Comparison of ENCODE assay signal across 8 cellular contexts in the genomic region with DNA sequence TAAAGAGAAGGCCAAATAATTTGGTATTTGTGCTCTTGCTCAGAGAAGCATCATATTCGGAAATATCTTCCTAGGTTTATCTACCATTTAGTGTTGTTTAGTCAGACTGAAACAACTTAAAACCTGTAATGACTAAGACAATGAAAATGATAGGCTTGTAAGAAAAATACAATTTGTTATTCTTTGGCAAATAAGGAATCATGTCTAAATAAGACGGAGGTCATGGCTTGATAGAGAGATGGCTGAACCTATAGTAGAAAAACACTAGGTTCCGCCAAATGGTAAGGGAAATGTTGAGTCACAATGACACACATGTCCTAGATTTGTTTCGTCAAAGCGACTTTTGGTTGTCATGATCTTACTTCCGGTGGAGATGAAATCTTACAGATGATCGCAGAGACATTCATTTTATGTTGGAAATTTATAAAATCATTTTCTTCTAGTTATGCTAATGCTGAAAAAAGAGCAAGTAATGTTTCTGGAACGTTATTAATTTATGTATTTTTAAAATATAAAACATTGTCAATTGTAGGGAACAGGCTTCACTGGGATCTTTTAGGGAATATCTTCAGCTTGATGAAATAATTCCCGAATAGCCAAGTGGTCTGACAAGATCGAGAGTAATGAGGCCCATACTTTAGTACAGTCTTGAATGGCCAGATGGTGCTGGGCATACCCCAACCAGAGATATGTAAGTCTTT. TPM values are rescaled to one million over a fixed set of nuclear protein-coding genes. Genes with fewer than 3 reads are reported as not detected.
A peak's percentile ranks its signal among the peaks of the same experiment; 100 is the strongest.
DNase-seq lines count a peak whose midpoint lies in the region; ATAC-seq and TF ChIP-seq lines count a peak whose summit lies in the region.

No MANE protein-coding gene starts in this region.

- no peaks in the 10 kb centered on the region for H3K9me3 Mint-ChIP-seq in T-helper 1 cell treated with Interleukin-12 subunit alpha and Interleukin-12 subunit beta and Interleukin-4 antibody, amounts not matched to agents 30 μg/mL and 1 μg/mL, for 36 hours

- intact Hi-C loops in heart left ventricle (cut with DNase I), result loop anchor here in 4 of 10 donors (2.0 kb wide), 3 partner anchors 28 to 36 kb away; no protein-coding TSS in a partner anchor
- intact Hi-C loops in Right ventricle myocardium superior (cut with DNase I), result no loop called here

- no peaks in the 10 kb centered on the region for H3K27me3 Mint-ChIP-seq in T-helper 1 cell treated with Interleukin-12 subunit alpha and Interleukin-12 subunit beta and Interleukin-4 antibody, amounts not matched to agents 30 μg/mL and 1 μg/mL, for 36 hours (ENCODE audit: low read depth)

- no peaks in the 10 kb centered on the region for H3K9me3 ChIP-seq in heart left ventricle

- no peak for DNase-seq in heart left ventricle
- DNase-seq in Right ventricle myocardium superior, result no peak
- peak; percentile 86 for DNase-seq in fibroblast of pulmonary artery (ENCODE audit: low read depth)
- DNase-seq in substantia nigra (lab: John Stamatoyannopoulos, UW), result no peak
- no peak for DNase-seq in AG08396 (ENCODE audit: low spot score)
- DNase-seq in NCI-H146 (lab: John Stamatoyannopoulos, UW), result no peak

- no peak for TF ChIP-seq CTCF in heart left ventricle (IDR thresholded peaks at IDR 0.05)
- TF ChIP-seq CTCF in fibroblast of pulmonary artery (IDR thresholded peaks at IDR 0.05; ENCODE audit: low read length, missing control alignments), result no peak

- peaks cover 51% of the 10 kb centered on the region for H3K4me1 Mint-ChIP-seq in T-helper 1 cell treated with Interleukin-12 subunit alpha and Interleukin-12 subunit beta and Interleukin-4 antibody, amounts not matched to agents 30 μg/mL and 1 μg/mL, for 36 hours (ENCODE audit: low read depth)

- TF ChIP-seq POLR2A in heart left ventricle (IDR thresholded peaks at IDR 0.05), result no peak

- peaks cover 0 to under 1% (median 0%) of the 10 kb centered on the region in 9 donors for H3K36me3 ChIP-seq in heart left ventricle

- H3K27ac ChIP-seq in heart left ventricle (peak overlapping the region; percentile 77 to 97 (median 87)), substantia nigra (ENCODE audit: low read depth, low read length, poor library complexity, severe bottlenecking) (peak overlapping the region; percentile 73)

- H3K4me3 ChIP-seq in heart left ventricle (peak overlapping the region; percentile 8 to 77 (median 54)), fibroblast of pulmonary artery (replicated peaks; ENCODE audit: low read depth, low read length) (peak overlapping the region; percentile 87)

- H3K27me3 ChIP-seq in heart left ventricle, result no peaks in the 10 kb centered on the region

- H3K4me1 ChIP-seq in heart left ventricle, result peaks cover 0 to 59% (median 20%) of the 10 kb centered on the region in 12 donors

- peak overlapping the region; percentile 86 for H3K4me3 Mint-ChIP-seq in T-helper 1 cell treated with Interleukin-12 subunit alpha and Interleukin-12 subunit beta and Interleukin-4 antibody, amounts not matched to agents 30 μg/mL and 1 μg/mL, for 36 hours

- H3K27ac Mint-ChIP-seq in T-helper 1 cell treated with Interleukin-12 subunit alpha and Interleukin-12 subunit beta and Interleukin-4 antibody, amounts not matched to agents 30 μg/mL and 1 μg/mL, for 36 hours, result peak overlapping the region; percentile 96

- WGBS in heart left ventricle, 4 donors, result 64 to 76% (median 72%) methylated on average over 10 of the region's 10 CpGs

- ATAC-seq in heart left ventricle (peak in 1 of 4 donors; percentile 39), Right ventricle myocardium superior (ENCODE audit: poor library complexity) (no peak), HG03565 (IDR thresholded peaks at IDR 0.05; ENCODE audit: unreplicated experiment) (no peak)

- H3K36me3 Mint-ChIP-seq in T-helper 1 cell treated with Interleukin-12 subunit alpha and Interleukin-12 subunit beta and Interleukin-4 antibody, amounts not matched to agents 30 μg/mL and 1 μg/mL, for 36 hours (ENCODE audit: low read depth), result peaks cover 26% of the 10 kb centered on the region

RNA-seq across cellular contexts. Expression of a gene that starts 1.0 kb away (rescaled TPM):
- 100 to 1,000 TPM in 2 of 9 donors, 10 to 100 TPM in 7; 30.3 to 214 (median 54.7) TPM for total RNA-seq in heart left ventricle
- polyA plus RNA-seq in heart left ventricle, result 10 to 100 TPM; 28.8 to 95.6 TPM
- 37.5 TPM for total RNA-seq in Right ventricle myocardium superior

RNA-seq across cellular contexts. Expression of a gene that starts 35.0 kb away (rescaled TPM):
- 10 to 100 TPM; 15.5 to 42.3 (median 34.8) TPM for total RNA-seq in heart left ventricle
- polyA plus RNA-seq in heart left ventricle, result 10 to 100 TPM; 16.0 to 33.5 TPM
- total RNA-seq in Right ventricle myocardium superior, result 34.8 TPM
